8 cellular contexts compared by ENCODE assay signal in genomic region chr17:71553381-71553780, GRCh38.
"Had no signal": no experiment of that assay in that cellular context is flagged by ENCODE, and none has a peak within 500 bp of the region (broad histone marks: within the 10 kb centered on the region; RNA-seq: fewer than 3 reads in every experiment).

No MANE protein-coding gene starts in this region.

- DNase-seq: H7, HFFc6 had no signal

- H3K4me2 ChIP-seq: GM23338 had no signal

- H3K9me3 ChIP-seq: HAP-1 had no signal

- H3K27ac ChIP-seq: HL-60 had no signal

- H3K4me1 ChIP-seq: HAP-1 had no signal

- FAIRE-seq: H1, HepG2 had no signal

- ATAC-seq: GM23338, HCT116, HepG2 had no signal

- H2AFZ ChIP-seq: GM23338 had no signal

- H3K4me3 ChIP-seq: GM23338, HAP-1 had no signal

- H3K36me3 ChIP-seq: HAP-1 had no signal
